ENCODE assay signal across 9 cellular contexts in genomic region chr1:8660455-8660854, GRCh38.
DNase-seq lines count a peak whose midpoint lies in the region; ATAC-seq lines count a peak whose summit lies in the region.
"Had no signal": no experiment of that assay in that cellular context is flagged by ENCODE, and none has a peak within 500 bp of the region (broad histone marks: within the 10 kb centered on the region; RNA-seq: fewer than 3 reads in every experiment).

No MANE protein-coding gene starts in this region.

- H3K9me2 ChIP-seq in Karpas-422 (replicated peaks; ENCODE audit: insufficient read depth, low read length): no peaks in the 10 kb centered on the region

- H3K4me3 Mint-ChIP-seq in stimulated activated memory B cell treated with anti-CD40 and anti-IgM and Interleukin-4, amounts not matched to agents 10 μg/mL and 1 μg/mL and 100 μg/mL, for 72 hours: no peak overlapping the region
- H3K4me3 Mint-ChIP-seq in T-helper 2 cell treated with Interferon-gamma antibody and Interleukin-4, amounts not matched to agents 5 μg/mL and 100 μg/mL, for 36 hours: no peak overlapping the region

- H3K4me3 ChIP-seq in Karpas-422 (ENCODE audit: low read length): no peak overlapping the region

- no peaks in the 10 kb centered on the region for H3K79me2 ChIP-seq in Karpas-422 (ENCODE audit: low read length)

- no peak overlapping the region for H3K27ac ChIP-seq in Karpas-422 (ENCODE audit: low read length)
- H3K27ac ChIP-seq: HL-60 had no signal

- H3K4me2 ChIP-seq in Karpas-422 (ENCODE audit: low read depth, low read length, poor library complexity, severe bottlenecking): no peak overlapping the region

- H3K36me3 ChIP-seq in Karpas-422 (ENCODE audit: insufficient read depth, low read length): no peaks in the 10 kb centered on the region

- H3K36me3 Mint-ChIP-seq in stimulated activated memory B cell treated with anti-CD40 and anti-IgM and Interleukin-4, amounts not matched to agents 10 μg/mL and 1 μg/mL and 100 μg/mL, for 72 hours: peaks cover 7% of the 10 kb centered on the region
- H3K36me3 Mint-ChIP-seq in T-helper 2 cell treated with Interferon-gamma antibody and Interleukin-4, amounts not matched to agents 5 μg/mL and 100 μg/mL, for 36 hours (ENCODE audit: low read depth): peaks cover 15% of the 10 kb centered on the region
- H3K36me3 Mint-ChIP-seq in activated naive CD4-positive, alpha-beta T cell treated with anti-CD3 and anti-CD28 coated beads, Interleukin-2, amount 50 U/mL, for 72 hours: peaks cover 9% of the 10 kb centered on the region in 2 donors

- H3K9me3 Mint-ChIP-seq in stimulated activated memory B cell treated with anti-CD40 and anti-IgM and Interleukin-4, amounts not matched to agents 10 μg/mL and 1 μg/mL and 100 μg/mL, for 72 hours: no peaks in the 10 kb centered on the region
- H3K9me3 Mint-ChIP-seq in T-helper 2 cell treated with Interferon-gamma antibody and Interleukin-4, amounts not matched to agents 5 μg/mL and 100 μg/mL, for 36 hours: no peaks in the 10 kb centered on the region
- no peaks in the 10 kb centered on the region for H3K9me3 Mint-ChIP-seq in activated naive CD4-positive, alpha-beta T cell treated with anti-CD3 and anti-CD28 coated beads, Interleukin-2, amount 50 U/mL, for 72 hours

- H3K9ac ChIP-seq in Karpas-422 (ENCODE audit: low read length): no peak overlapping the region

- peaks cover 51% of the 10 kb centered on the region; the same call in 1 of the 2 replicates for H4K20me1 ChIP-seq in Karpas-422 (ENCODE audit: insufficient read depth, low read depth, low read length)

- peaks cover 15% of the 10 kb centered on the region for H3K4me1 Mint-ChIP-seq in stimulated activated memory B cell treated with anti-CD40 and anti-IgM and Interleukin-4, amounts not matched to agents 10 μg/mL and 1 μg/mL and 100 μg/mL, for 72 hours
- peaks cover 15% of the 10 kb centered on the region for H3K4me1 Mint-ChIP-seq in T-helper 2 cell treated with Interferon-gamma antibody and Interleukin-4, amounts not matched to agents 5 μg/mL and 100 μg/mL, for 36 hours (ENCODE audit: low read depth)

- no peak overlapping the region for H2AFZ ChIP-seq in Karpas-422 (ENCODE audit: low read length)

- peaks cover 26% of the 10 kb centered on the region for H3K4me1 ChIP-seq in Karpas-422 (ENCODE audit: low read length)

- peak; percentile 58 for ATAC-seq in stimulated activated memory B cell treated with anti-CD40 and anti-IgM and Interleukin-4, amounts not matched to agents 10 μg/mL and 1 μg/mL and 100 μg/mL, for 72 hours
- ATAC-seq in activated naive CD4-positive, alpha-beta T cell treated with anti-CD3 and anti-CD28 coated beads, Interleukin-2, amount 50 U/mL, for 72 hours: no peak

- no peaks in the 10 kb centered on the region for H3K27me3 Mint-ChIP-seq in stimulated activated memory B cell treated with anti-CD40 and anti-IgM and Interleukin-4, amounts not matched to agents 10 μg/mL and 1 μg/mL and 100 μg/mL, for 72 hours
- no peaks in the 10 kb centered on the region for H3K27me3 Mint-ChIP-seq in T-helper 2 cell treated with Interferon-gamma antibody and Interleukin-4, amounts not matched to agents 5 μg/mL and 100 μg/mL, for 36 hours (ENCODE audit: low read depth)

- peak; percentile 29 for DNase-seq in GOT3 (lab: John Stamatoyannopoulos, UW)
- peak; percentile 81 for DNase-seq in amniotic stem cell (lab: John Stamatoyannopoulos, UW)
- DNase-seq in hippocampal formation (lab: John Stamatoyannopoulos, UW): peak; percentile 62 to 71
- no peak for DNase-seq in T-helper 2 cell treated with Interferon-gamma antibody and Interleukin-4, amounts not matched to agents 5 μg/mL and 100 μg/mL, for 36 hours (ENCODE audit: low spot score)
- DNase-seq in activated naive CD4-positive, alpha-beta T cell treated with anti-CD3 and anti-CD28 coated beads, Interleukin-2, amount 50 U/mL, for 72 hours (ENCODE audit: low spot score in 2 of 2): no peak
- DNase-seq in SK-N-DZ (ENCODE audit: low spot score): no peak
- DNase-seq in Karpas-422: no peak

- no peaks in the 10 kb centered on the region for H3K9me3 ChIP-seq in Karpas-422 (ENCODE audit: low read length)

- H3K27ac Mint-ChIP-seq in stimulated activated memory B cell treated with anti-CD40 and anti-IgM and Interleukin-4, amounts not matched to agents 10 μg/mL and 1 μg/mL and 100 μg/mL, for 72 hours: no peak overlapping the region
- no peak overlapping the region for H3K27ac Mint-ChIP-seq in T-helper 2 cell treated with Interferon-gamma antibody and Interleukin-4, amounts not matched to agents 5 μg/mL and 100 μg/mL, for 36 hours
- no peak overlapping the region for H3K27ac Mint-ChIP-seq in activated naive CD4-positive, alpha-beta T cell treated with anti-CD3 and anti-CD28 coated beads, Interleukin-2, amount 50 U/mL, for 72 hours

- no peaks in the 10 kb centered on the region for H3K27me3 ChIP-seq in Karpas-422 (ENCODE audit: low read length)

Comparison
In these comparisons a context has a peak if more than half of its experiments do, and no peak if none do; other contexts are left out.
1. DNase-seq: peak in GOT3 (single experiment), amniotic stem cell (single experiment) and hippocampal formation (2 of 2); none in T-helper 2 cell treated with Interferon-gamma antibody and Interleukin-4, amounts not matched to agents 5 μg/mL and 100 μg/mL, for 36 hours (single experiment), activated naive CD4-positive, alpha-beta T cell treated with anti-CD3 and anti-CD28 coated beads, Interleukin-2, amount 50 U/mL, for 72 hours (0 of 2), SK-N-DZ (single experiment) and Karpas-422 (single experiment).